Comparison of ENCODE assay signal across 14 cellular contexts in the genomic region with DNA sequence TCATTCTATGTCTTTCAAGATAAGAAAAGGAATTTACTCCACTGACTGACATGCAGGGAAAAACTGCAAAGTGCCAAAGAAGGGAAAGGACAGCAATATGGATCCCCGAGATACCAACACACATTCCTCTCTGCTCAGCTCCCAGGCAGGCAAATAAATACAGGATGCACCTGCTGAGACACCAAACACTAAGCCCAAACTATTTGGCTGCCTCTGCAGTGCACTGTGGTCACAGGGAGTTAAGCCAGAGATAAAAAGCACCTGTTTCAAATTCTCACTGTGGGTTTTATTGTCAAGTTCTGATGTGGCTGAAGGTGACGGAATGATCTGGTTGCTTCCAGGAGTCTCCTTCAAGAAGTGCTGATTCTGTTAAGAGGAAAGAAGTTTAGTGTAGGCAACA. TPM values are rescaled to one million over a fixed set of nuclear protein-coding genes. Genes with fewer than 3 reads are reported as not detected.
A peak's percentile ranks its signal among the peaks of the same experiment; 100 is the strongest.
DNase-seq lines count a peak whose midpoint lies in the region; ATAC-seq and TF ChIP-seq lines count a peak whose summit lies in the region.
"Had no signal": no experiment of that assay in that cellular context is flagged by ENCODE, and none has a peak within 500 bp of the region (broad histone marks: within the 10 kb centered on the region; RNA-seq: fewer than 3 reads in every experiment).

No MANE protein-coding gene starts in this region.

- H3K9me3 ChIP-seq in A673 (ENCODE audit: low read depth, low read length, poor library complexity, severe bottlenecking) = no peaks in the 10 kb centered on the region
- H3K9me3 ChIP-seq in HUES48 (ENCODE audit: control insufficient read depth, insufficient read depth, low read length) = no peaks in the 10 kb centered on the region
- H3K9me3 ChIP-seq: Peyer's patch had no signal

- no peaks in the 10 kb centered on the region for H3K9me3 Mint-ChIP-seq in activated naive CD8-positive, alpha-beta T cell (ENCODE audit: low read depth)
- H3K9me3 Mint-ChIP-seq: activated naive CD8-positive, alpha-beta T cell treated with anti-CD3 and anti-CD28 coated beads, Interleukin-2, amount 10 ng/mL, durations not matched to agents 7 days and 5 days had no signal

- no peak overlapping the region for H3K9ac ChIP-seq in HUES48 (ENCODE audit: low read depth, low read length)

- H3K27me3 ChIP-seq in A673 (replicated peaks; ENCODE audit: insufficient read depth, low read depth, low read length, poor library complexity) (no peaks in the 10 kb centered on the region), HUES48 (ENCODE audit: control insufficient read depth, insufficient read depth, low read length) (no peaks in the 10 kb centered on the region)
- H3K27me3 ChIP-seq: cardiac muscle cell, Peyer's patch had no signal

- H3K27me3 Mint-ChIP-seq in activated naive CD8-positive, alpha-beta T cell = no peaks in the 10 kb centered on the region
- H3K27me3 Mint-ChIP-seq: activated naive CD8-positive, alpha-beta T cell treated with anti-CD3 and anti-CD28 coated beads, Interleukin-2, amount 10 ng/mL, durations not matched to agents 7 days and 5 days had no signal

- H3K27ac ChIP-seq in A673 (ENCODE audit: low read depth, low read length, poor library complexity, severe bottlenecking) (no peak overlapping the region), HUES48 (ENCODE audit: low read depth, low read length) (peak overlapping the region; percentile 53)
- H3K27ac ChIP-seq: cardiac muscle cell, Peyer's patch had no signal

- CTCF ChIA-PET in A673 (lab: Charles Lee) = interaction anchor here (0.9 kb wide), 1 partner anchor 85 kb away, joined by 3 read pairs; a partner anchor contains a TSS

- intact Hi-C loops in A673 (cut with micrococcal nuclease; ENCODE audit: unreplicated experiment) = no loop called here

- no peak for TF ChIP-seq CTCF in A673 (conservative IDR thresholded peaks at IDR 0.05; ENCODE audit: low read depth, low read length)
- TF ChIP-seq CTCF in GM20000 (IDR thresholded peaks at IDR 0.05; ENCODE audit: extremely low read depth, missing control alignments) = no peak

- DNase-seq in A673 (ENCODE audit: low spot score) (peak; percentile 17), myocyte (ENCODE audit: low read depth) (peak; percentile 94), activated gamma-delta T cell treated with Interleukin-2 at 50 U/mL for 16 hours (no peak), GM20000 (ENCODE audit: low spot score) (no peak)
- DNase-seq: activated naive CD8-positive, alpha-beta T cell treated with anti-CD3 and anti-CD28 coated beads, Interleukin-2, amount 10 ng/mL, durations not matched to agents 7 days and 5 days; left cardiac atrium; NCI-H187; Peyer's patch; stimulated activated CD4-positive, alpha-beta T cell treated with anti-CD3 and anti-CD28 coated beads, Interleukin-12 subunit alpha, Interleukin-12 subunit beta, amount 100 ng/mL, for 4 hours had no signal

- H3K36me3 Mint-ChIP-seq in activated naive CD8-positive, alpha-beta T cell = peaks cover 2% of the 10 kb centered on the region

- H3K36me3 ChIP-seq in A673 (ENCODE audit: insufficient read depth, low read length, poor library complexity, severe bottlenecking) (peaks cover 51% of the 10 kb centered on the region), HUES48 (ENCODE audit: control insufficient read depth, insufficient read depth, low read length) (peaks cover 85% of the 10 kb centered on the region)

- peak overlapping the region; percentile 41 for H3K27ac Mint-ChIP-seq in activated naive CD8-positive, alpha-beta T cell
- H3K27ac Mint-ChIP-seq: activated naive CD8-positive, alpha-beta T cell treated with anti-CD3 and anti-CD28 coated beads, Interleukin-2, amount 10 ng/mL, durations not matched to agents 7 days and 5 days had no signal

- POLR2A ChIA-PET in A673 (lab: Charles Lee; ENCODE audit: low non-redundant PET) = no interaction called here

- H3K4me1 Mint-ChIP-seq in activated naive CD8-positive, alpha-beta T cell (ENCODE audit: low read depth) = peaks cover 24% of the 10 kb centered on the region

- peaks cover 72% of the 10 kb centered on the region for H3K4me1 ChIP-seq in A673 (ENCODE audit: insufficient read depth, low read length, poor library complexity, severe bottlenecking)
- H3K4me1 ChIP-seq in HUES48 (ENCODE audit: control insufficient read depth, insufficient read depth, low read length) = no peaks in the 10 kb centered on the region

- ATAC-seq in GM21723 (IDR thresholded peaks at IDR 0.05; ENCODE audit: unreplicated experiment) = no peak
- ATAC-seq in HG03432 (IDR thresholded peaks at IDR 0.05; ENCODE audit: unreplicated experiment) = no peak
- ATAC-seq: left cardiac atrium had no signal

- no peak overlapping the region for H3K4me3 ChIP-seq in A673 (ENCODE audit: low read depth, low read length, poor library complexity, severe bottlenecking)
- no peak overlapping the region for H3K4me3 ChIP-seq in HUES48 (ENCODE audit: low read depth, low read length)
- H3K4me3 ChIP-seq: cardiac muscle cell, Peyer's patch had no signal

- BruUV-seq in A673 (replicated peaks; lab: Mats Ljungman, UMichigan) = no TSS peak

- H3K4me3 Mint-ChIP-seq in activated naive CD8-positive, alpha-beta T cell = no peak overlapping the region
- H3K4me3 Mint-ChIP-seq: activated naive CD8-positive, alpha-beta T cell treated with anti-CD3 and anti-CD28 coated beads, Interleukin-2, amount 10 ng/mL, durations not matched to agents 7 days and 5 days had no signal

RNA-seq across cellular contexts. Expression of a gene that starts 17.7 kb away (rescaled TPM):
- total RNA-seq in A673 (2021) (not detected in 2 replicates), myocyte (not detected in 2 replicates)
- polyA plus RNA-seq in myocyte (2012) = 0.21 TPM
- total RNA-seq: activated naive CD8-positive, alpha-beta T cell treated with anti-CD3 and anti-CD28 coated beads, Interleukin-2, amount 10 ng/mL, durations not matched to agents 7 days and 5 days; Peyer's patch had no signal

RNA-seq across cellular contexts. Expression of a gene that starts 21.2 kb away (rescaled TPM):
- total RNA-seq in A673 (2021) (41.7 and 51.9 TPM in 2 replicates), myocyte (55.1 and 67.9 TPM in 2 replicates)
- 36.6 TPM for polyA plus RNA-seq in myocyte (2012)

RNA-seq across cellular contexts. Expression of a gene that starts 29.6 kb away (rescaled TPM):
- total RNA-seq in A673 (2021) (38.6 and 39.8 TPM in 2 replicates), myocyte (50.9 and 56.8 TPM in 2 replicates)
- polyA plus RNA-seq in myocyte (2012) = 24.3 TPM

Comparison
In these comparisons a context has a peak if more than half of its experiments do, and no peak if none do; other contexts are left out.
1. DNase-seq: peak in A673 (single experiment) and myocyte (single experiment); none in activated gamma-delta T cell treated with Interleukin-2 at 50 U/mL for 16 hours (single experiment) and GM20000 (single experiment).